ENCODE assay signal across 1 cellular context in genomic region chr15:68592054-68592453, GRCh38.
TF ChIP-seq lines count a peak whose summit lies in the region.

No MANE protein-coding gene starts in this region.

TF ChIP-seq in HepG2, 621 proteins besides CTCF, POLR2A, EP300 and RAD21 (continued from another document):
- TF ChIP-seq MAFF (IDR thresholded peaks at IDR 0.05; ENCODE audit: low read depth, low read length) = 0 out of 2 replicates have a peak, but pooled peaks have one; percentile 10
